11 cellular contexts compared by ENCODE assay signal in genomic region chr6:112289039-112289566, GRCh38. TPM values are rescaled to one million over a fixed set of nuclear protein-coding genes. Genes with fewer than 3 reads are reported as not detected.
A peak's percentile ranks its signal among the peaks of the same experiment; 100 is the strongest.
DNase-seq lines count a peak whose midpoint lies in the region; ATAC-seq and TF ChIP-seq lines count a peak whose summit lies in the region.
"Had no signal": no experiment of that assay in that cellular context is flagged by ENCODE, and none has a peak within 500 bp of the region (broad histone marks: within the 10 kb centered on the region; RNA-seq: fewer than 3 reads in every experiment).

No MANE protein-coding gene starts in this region.

- no peaks in the 10 kb centered on the region for H4K20me1 ChIP-seq in osteoblast (ENCODE audit: insufficient read depth, low read length)

- 5 to 36% methylated on average over 3 to 4 of the region's 4 CpGs for WGBS in gastroesophageal sphincter (ENCODE audit: low coverage in 1 of 2), 2 donors

- H3K4me2 ChIP-seq in osteoblast (ENCODE audit: insufficient read depth, low read length), result peak overlapping the region; percentile 22

- H3K9me3 ChIP-seq in gastroesophageal sphincter, result no peaks in the 10 kb centered on the region
- H3K9me3 ChIP-seq in osteoblast (ENCODE audit: low read depth, low read length), result no peaks in the 10 kb centered on the region
- H3K9me3 ChIP-seq: spleen had no signal

- H3K36me3 ChIP-seq in gastroesophageal sphincter (no peaks in the 10 kb centered on the region), osteoblast (ENCODE audit: insufficient read depth, low read length) (no peaks in the 10 kb centered on the region)
- H3K36me3 ChIP-seq: spleen had no signal

- peak overlapping the region; percentile 60 to 76 (median 71) for H3K27ac ChIP-seq in gastroesophageal sphincter
- peak overlapping the region; percentile 50 for H3K27ac ChIP-seq in osteoblast (ENCODE audit: low read depth, low read length)
- H3K27ac ChIP-seq: spleen had no signal

- TF ChIP-seq POLR2A in gastroesophageal sphincter (IDR thresholded peaks at IDR 0.05), result no peak

- DNase-seq in AG08396 (ENCODE audit: low spot score) (peak; percentile 71), RPMI7951 (ENCODE audit: low read depth) (peak; percentile 86), osteoblast (ENCODE audit: insufficient read length, low spot score, missing footprints) (no peak), NCI-H526 treated with DMSO at 0.1 percent for 48 hours (lab: John Stamatoyannopoulos, UW) (no peak), UCSD-AML1 (lab: John Stamatoyannopoulos, UW; ENCODE audit: unreplicated experiment) (no peak), GM19238 (ENCODE audit: insufficient read length, low spot score) (no peak), HuH-7.5 (ENCODE audit: low spot score) (no peak)
- DNase-seq: activated gamma-delta T cell treated with Interleukin-2 at 50 U/mL for 16 hours, spleen, T-cell had no signal

- TF ChIP-seq CTCF in gastroesophageal sphincter (IDR thresholded peaks at IDR 0.05) (peak in 1 of 4 experiments; percentile 12), osteoblast (IDR thresholded peaks at IDR 0.05; ENCODE audit: extremely low read depth, low read depth, low read length) (no peak)

- H3K4me1 ChIP-seq in gastroesophageal sphincter (peaks cover 5 to 35% (median 8%) of the 10 kb centered on the region in 3 donors), osteoblast (ENCODE audit: insufficient read depth, low read length) (peaks cover 14% of the 10 kb centered on the region)

- TF ChIP-seq EP300 in gastroesophageal sphincter (IDR thresholded peaks at IDR 0.05), result no peak

- H3K27me3 ChIP-seq in gastroesophageal sphincter (no peaks in the 10 kb centered on the region), osteoblast (ENCODE audit: insufficient read depth, low read length) (no peaks in the 10 kb centered on the region)

- peak; percentile 88 for ATAC-seq in gastroesophageal sphincter
- ATAC-seq: T-cell had no signal

- H3K79me2 ChIP-seq in osteoblast (ENCODE audit: insufficient read depth, low read length), result no peaks in the 10 kb centered on the region

- H3K4me3 ChIP-seq in gastroesophageal sphincter, result no peak overlapping the region
- no peak overlapping the region for H3K4me3 ChIP-seq in osteoblast (ENCODE audit: insufficient read depth, low read length)
- H3K4me3 ChIP-seq: spleen had no signal

- H2AFZ ChIP-seq in osteoblast (ENCODE audit: low read length), result peak overlapping the region; percentile 82

RNA-seq across cellular contexts. Expression of gene LAMA4, which starts 34.7 kb away (rescaled TPM):
- 7.6 and 7.7 TPM in 2 replicates for total RNA-seq in RPMI7951 (2014; rRNA removed; shearing (Covaris generic))
- total RNA-seq in gastroesophageal sphincter (100 to 1,000 TPM; 240 to 305 (median 265) TPM), osteoblast (260 and 456 TPM in 2 replicates)

RNA-seq across cellular contexts. Expression of gene RFPL4B, which starts 58.0 kb away (rescaled TPM):
- not detected in 2 replicates for total RNA-seq in RPMI7951 (2014; rRNA removed; shearing (Covaris generic))
- total RNA-seq in gastroesophageal sphincter (not detected), osteoblast (not detected in 2 replicates)
- total RNA-seq: spleen, T-cell had no signal

Comparison
In these comparisons a context has a peak if more than half of its experiments do, and no peak if none do; other contexts are left out.
1. DNase-seq: peak in AG08396 (single experiment) and RPMI7951 (single experiment); none in osteoblast (single experiment), NCI-H526 treated with DMSO at 0.1 percent for 48 hours (single experiment), UCSD-AML1 (single experiment), GM19238 (single experiment) and HuH-7.5 (single experiment).
2. RNA of gene LAMA4, which starts 34.7 kb away (total RNA-seq): 240 to 305 TPM in gastroesophageal sphincter and 260 to 456 TPM in osteoblast; 7.6 to 7.7 TPM in RPMI7951; every median in the first group is over 10 times any median in the second.